Comparison of ENCODE assay signal across 19 cellular contexts in the genomic region with DNA sequence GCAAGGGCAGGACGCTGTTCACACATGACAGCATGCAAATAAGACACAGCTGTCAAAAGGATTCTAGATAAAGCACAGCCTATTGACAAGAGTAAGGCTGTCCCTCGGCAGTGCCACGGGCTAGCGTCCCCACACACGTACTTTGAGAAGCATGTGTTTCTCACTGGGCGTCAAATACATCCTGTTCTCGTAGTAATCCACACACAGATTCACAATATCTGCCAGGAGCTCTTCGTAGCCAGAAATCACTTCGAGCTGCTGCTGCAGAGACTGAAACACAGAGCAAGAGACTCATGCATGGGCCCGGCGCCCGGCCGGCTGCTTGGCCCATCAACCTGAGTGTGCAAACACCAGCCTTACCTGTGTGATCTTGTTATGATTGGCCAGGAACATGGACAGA. TPM values are rescaled to one million over a fixed set of nuclear protein-coding genes. Genes with fewer than 3 reads are reported as not detected.
DNase-seq lines count a peak whose midpoint lies in the region; ATAC-seq and TF ChIP-seq lines count a peak whose summit lies in the region.
"Had no signal": no experiment of that assay in that cellular context is flagged by ENCODE, and none has a peak within 500 bp of the region (broad histone marks: within the 10 kb centered on the region; RNA-seq: fewer than 3 reads in every experiment).

No MANE protein-coding gene starts in this region.

- TF ChIP-seq POLR2A in testis (IDR thresholded peaks at IDR 0.05) = no peak

- H3K9me3 ChIP-seq in heart right ventricle (no peaks in the 10 kb centered on the region), testis (no peaks in the 10 kb centered on the region)
- H3K9me3 ChIP-seq: HAP-1 had no signal

- H3K27ac Mint-ChIP-seq in mesothelial cell of epicardium = no peak overlapping the region

- no peaks in the 10 kb centered on the region for H3K9me3 Mint-ChIP-seq in mesothelial cell of epicardium

- peak; percentile 72 for ATAC-seq in Right ventricle myocardium inferior
- ATAC-seq in heart right ventricle = peak in 6 of 8 donors; percentile 13 to 71 (median 32)
- ATAC-seq in GM21576 (IDR thresholded peaks at IDR 0.05; ENCODE audit: unreplicated experiment) = no peak

- H3K27me3 Mint-ChIP-seq in mesothelial cell of epicardium (ENCODE audit: low read depth) = no peaks in the 10 kb centered on the region

- H3K4me3 Mint-ChIP-seq in mesothelial cell of epicardium = no peak overlapping the region

- intact Hi-C loops in Right ventricle myocardium inferior (cut with DNase I) (no loop called here), cardiac septum (cut with DNase I) (no loop called here), heart right ventricle (cut with DNase I) (loop anchor here in 1 of 10 donors (10.0 kb wide), 1 partner anchor 46 kb away; the partner anchor contains the start of gene CYFIP1), testis (cut with DNase I; ENCODE audit: low total_unique reads) (no loop called here)

- no peak overlapping the region for H3K4me3 ChIP-seq in heart right ventricle
- H3K4me3 ChIP-seq in testis = no peak overlapping the region
- H3K4me3 ChIP-seq: GM23248, HAP-1 had no signal

- H3K36me3 ChIP-seq in heart right ventricle (peaks cover 3 to 95% (median 61%) of the 10 kb centered on the region in 9 donors), testis (ENCODE audit: low read depth, missing control alignments) (no peaks in the 10 kb centered on the region)

- peaks cover 33% of the 10 kb centered on the region for H3K36me3 Mint-ChIP-seq in mesothelial cell of epicardium

- no peak overlapping the region for H3K27ac ChIP-seq in heart right ventricle
- H3K27ac ChIP-seq in testis = peak overlapping the region in 1 of 2 donors; percentile 30
- H3K27ac ChIP-seq: GM23248 had no signal

- no peak for TF ChIP-seq CTCF in heart right ventricle (IDR thresholded peaks at IDR 0.05)
- TF ChIP-seq CTCF in testis (IDR thresholded peaks at IDR 0.05) = no peak
- TF ChIP-seq CTCF in mesothelial cell of epicardium (IDR thresholded peaks at IDR 0.05; ENCODE audit: unreplicated experiment) = no peak

- no peaks in the 10 kb centered on the region for H3K4me1 Mint-ChIP-seq in mesothelial cell of epicardium

- H3K4me1 ChIP-seq in heart right ventricle = peaks cover 0 to 7% (median 0%) of the 10 kb centered on the region in 9 donors
- peaks cover 11% of the 10 kb centered on the region for H3K4me1 ChIP-seq in testis

- H3K27me3 ChIP-seq in heart right ventricle (no peaks in the 10 kb centered on the region), testis (no peaks in the 10 kb centered on the region)

- WGBS in heart right ventricle, 2 donors = 76 to 80% methylated on average over 13 of the region's 13 CpGs
- WGBS in testis, 2 donors = 49 to 75% methylated on average over 11 to 13 of the region's 13 CpGs

- no peak for DNase-seq in Right ventricle myocardium inferior (ENCODE audit: missing footprints)
- no peak for DNase-seq in cardiac septum (ENCODE audit: low spot score)
- DNase-seq in heart right ventricle = no peak
- peak; percentile 51 for DNase-seq in occipital lobe (lab: John Stamatoyannopoulos, UW)
- DNase-seq in testis = peak; percentile 59
- no peak for DNase-seq in mesothelial cell of epicardium (ENCODE audit: low spot score in 2 of 2, unreplicated experiment in 2 of 2)
- no peak for DNase-seq in Kasumi-1 (lab: John Stamatoyannopoulos, UW)
- DNase-seq: 8988T, COR-L47, GDM1, GM23248, NCI-H1105, NCI-H187 treated with DMSO at 0.1 percent for 48 hours, NCI-H226, NCI-H524, NCI-H82, RPMI8226 had no signal

RNA-seq across cellular contexts. Expression of gene CYFIP1, which starts 41.1 kb away (rescaled TPM):
- total RNA-seq in Right ventricle myocardium inferior = 32.1 TPM
- 35.6 TPM for total RNA-seq in cardiac septum
- total RNA-seq in heart right ventricle = 10 to 100 TPM; 17.6 to 56.6 (median 28.7) TPM
- 10 to 100 TPM; 12.4 to 23.6 TPM for polyA plus RNA-seq in heart right ventricle
- total RNA-seq in occipital lobe = 83.3 TPM
- total RNA-seq in testis = 100 to 1,000 TPM in 1 of 2 donors, 10 to 100 TPM in 1; 90.5 to 112 TPM
- 50.9 TPM for polyA plus RNA-seq in testis (ENCODE audit: insufficient read depth, low read depth, low replicate concordance)
- total RNA-seq in mesothelial cell of epicardium = 98.3 to 111 TPM (median 105 TPM) in 3 replicates

Comparison
In these comparisons a context has a peak if more than half of its experiments do, and no peak if none do; other contexts are left out.
1. DNase-seq: peak in occipital lobe (single experiment) and testis (single experiment); none in Right ventricle myocardium inferior (single experiment), cardiac septum (single experiment), heart right ventricle (0 of 2), mesothelial cell of epicardium (0 of 2) and Kasumi-1 (0 of 2).